ENCODE assay signal across 8 cellular contexts in the genomic region with DNA sequence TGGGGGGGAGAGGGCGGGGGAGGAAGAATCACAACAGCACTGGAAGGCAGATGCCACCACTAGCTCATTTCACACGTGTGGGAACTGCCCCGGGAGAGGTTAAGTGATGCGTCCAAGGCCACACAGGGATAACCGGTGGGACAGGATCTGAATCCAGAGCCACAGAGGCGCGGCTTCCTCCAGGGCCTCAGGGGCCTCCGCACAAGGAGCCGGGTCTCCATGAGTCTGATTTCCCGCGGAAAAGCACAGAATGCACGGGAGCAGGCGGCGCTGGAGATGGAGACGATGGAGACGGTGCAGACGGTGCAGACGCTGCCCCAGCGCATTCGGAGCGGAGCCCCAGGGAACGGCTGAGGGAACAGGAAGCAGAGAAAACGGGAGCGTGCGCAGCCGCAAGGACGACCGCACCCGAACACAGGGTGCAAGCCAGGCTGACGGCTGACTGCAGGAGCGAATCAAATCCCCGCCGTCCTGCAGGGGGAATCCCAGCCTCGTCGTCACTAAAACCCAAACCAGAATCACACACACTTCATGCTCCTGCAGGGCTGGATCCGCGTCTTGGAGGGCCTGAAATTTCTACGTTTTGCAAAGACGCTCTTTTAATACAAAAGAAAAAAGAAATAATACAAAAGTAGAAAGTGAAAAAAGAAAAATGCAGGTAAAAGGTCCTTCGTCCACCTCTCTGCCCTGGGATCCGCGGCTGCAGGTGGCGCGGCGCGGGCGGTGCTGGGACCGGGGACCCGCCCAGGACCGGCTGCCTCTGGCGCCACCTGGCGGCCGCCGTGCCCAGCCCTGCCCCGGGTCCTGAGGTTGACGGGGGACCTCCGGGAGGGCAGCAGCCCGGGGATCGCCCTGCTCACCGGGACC. TPM values are rescaled to one million over a fixed set of nuclear protein-coding genes. Genes with fewer than 3 reads are reported as not detected.
DNase-seq lines count a peak whose midpoint lies in the region; TF ChIP-seq lines count a peak whose summit lies in the region.

No MANE protein-coding gene starts in this region.

- H4K20me1 ChIP-seq in H9 (ENCODE audit: control insufficient read depth, insufficient read depth, insufficient read length), result no peaks in the 10 kb centered on the region

- H2BK12ac ChIP-seq in H9 (ENCODE audit: insufficient read length, low read depth, low read length), result no peak overlapping the region

- H3K14ac ChIP-seq in H9 (ENCODE audit: insufficient read depth, low read length), result no peak overlapping the region; the same call in 1 of the 2 replicates

- no peak overlapping the region for H2AFZ ChIP-seq in H9 (ENCODE audit: low read length)

- no peaks in the 10 kb centered on the region for H3K9me3 ChIP-seq in H9 (ENCODE audit: control insufficient read depth, low read depth, low read length)

- H3K4me1 Mint-ChIP-seq in H9 (peaks cover 38 to 42% of the 10 kb centered on the region in 2 experiments), mesothelial cell of epicardium (peaks cover 26% of the 10 kb centered on the region)
- peaks cover 7% of the 10 kb centered on the region for H3K4me1 Mint-ChIP-seq in activated CD4-positive, alpha-beta memory T cell treated with anti-CD3 and anti-CD28 coated beads for 36 hours (ENCODE audit: low read depth)

- no peak overlapping the region for H3T11ph ChIP-seq in H9 (ENCODE audit: low read length)

- H2BK15ac ChIP-seq in H9 (ENCODE audit: low read depth, low read length), result no peak overlapping the region

- H4K8ac ChIP-seq in H9 (replicated peaks; ENCODE audit: insufficient read length, low read depth, low read length), result no peak overlapping the region

- no peak overlapping the region for H4K5ac ChIP-seq in H9 (ENCODE audit: insufficient read length, low read depth, low read length)

- H3K27ac Mint-ChIP-seq in H9, result no peak overlapping the region; a peak in 1 of 7 replicates
- H3K27ac Mint-ChIP-seq in activated CD4-positive, alpha-beta memory T cell treated with anti-CD3 and anti-CD28 coated beads for 36 hours, result peak overlapping the region; percentile 74
- H3K27ac Mint-ChIP-seq in mesothelial cell of epicardium, result peak overlapping the region; percentile 83

- H3K27ac ChIP-seq in H9 (ENCODE audit: insufficient read length, low read depth, low read length), result no peak overlapping the region

- DNase-seq in GM10248 (ENCODE audit: extremely low spot score), result peak; percentile 93
- peak; percentile 95 for DNase-seq in H9
- peak; percentile 78 for DNase-seq in NB4 (ENCODE audit: low read depth)
- peak; percentile 81 for DNase-seq in activated CD4-positive, alpha-beta memory T cell treated with anti-CD3 and anti-CD28 coated beads for 36 hours
- peak; percentile 70 for DNase-seq in effector CD4-positive, alpha-beta T cell
- peak; percentile 66 to 86 for DNase-seq in mesothelial cell of epicardium (ENCODE audit: low spot score in 2 of 2, unreplicated experiment in 2 of 2)
- peak; percentile 71 to 75 for DNase-seq in stimulated activated CD8-positive, alpha-beta memory T cell treated with anti-CD3 and anti-CD28 coated beads, Interleukin-2, amount 100 ng/mL, for 48 hours (ENCODE audit: low read depth in 2 of 2)
- DNase-seq in NCI-H524 treated with DMSO at 0.1 percent for 48 hours (lab: John Stamatoyannopoulos, UW), result no peak

- no peak overlapping the region for H2BK5ac ChIP-seq in H9 (ENCODE audit: insufficient read length, low read length)

- H3K36me3 Mint-ChIP-seq in H9 (ENCODE audit: insufficient read depth in 1 of 3, low read depth in 3 of 3) (peaks cover 13 to 32% (median 31%) of the 10 kb centered on the region in 3 experiments), mesothelial cell of epicardium (peaks cover 11% of the 10 kb centered on the region)
- peaks cover 21% of the 10 kb centered on the region for H3K36me3 Mint-ChIP-seq in activated CD4-positive, alpha-beta memory T cell treated with anti-CD3 and anti-CD28 coated beads for 36 hours

- H3K9me3 Mint-ChIP-seq in H9 (no peaks in the 10 kb centered on the region; a peak in 1 of 5 replicates), mesothelial cell of epicardium (no peaks in the 10 kb centered on the region)
- H3K9me3 Mint-ChIP-seq in activated CD4-positive, alpha-beta memory T cell treated with anti-CD3 and anti-CD28 coated beads for 36 hours, result no peaks in the 10 kb centered on the region

- peaks cover 2% of the 10 kb centered on the region; the same call in 1 of the 2 replicates for H3K27me3 Mint-ChIP-seq in H9 (ENCODE audit: low read depth)
- no peaks in the 10 kb centered on the region for H3K27me3 Mint-ChIP-seq in activated CD4-positive, alpha-beta memory T cell treated with anti-CD3 and anti-CD28 coated beads for 36 hours
- H3K27me3 Mint-ChIP-seq in mesothelial cell of epicardium (ENCODE audit: low read depth), result no peaks in the 10 kb centered on the region

- no peak for TF ChIP-seq POLR2A in NB4 (IDR thresholded peaks at IDR 0.05; ENCODE audit: extremely low read depth, insufficient read length)

- H4K91ac ChIP-seq in H9 (ENCODE audit: insufficient read length, low read depth, low read length), result no peak overlapping the region

- H3K4me2 ChIP-seq in H9 (ENCODE audit: insufficient read depth, insufficient read length, low read length), result peak overlapping the region; percentile 20

- intact Hi-C loops in activated CD4-positive, alpha-beta memory T cell treated with anti-CD3 and anti-CD28 coated beads for 36 hours (cut with micrococcal nuclease), result loop anchor here (1.0 kb wide), 2 partner anchors 21 to 57 kb away; no protein-coding TSS in a partner anchor

- no peak overlapping the region for H3K9ac ChIP-seq in H9 (ENCODE audit: extremely low read depth, insufficient read length, low read length)

- H3K4me1 ChIP-seq in H9 (ENCODE audit: insufficient read depth, low read length), result peaks cover 4% of the 10 kb centered on the region; the same call in 1 of the 2 replicates

- H2BK20ac ChIP-seq in H9 (ENCODE audit: low read depth, low read length, poor library complexity, severe bottlenecking), result no peak overlapping the region

- no peak overlapping the region for H2BK120ac ChIP-seq in H9 (ENCODE audit: low read depth, low read length, poor library complexity, severe bottlenecking)

- no peaks in the 10 kb centered on the region for H3K23me2 ChIP-seq in H9 (ENCODE audit: insufficient read length, low read depth, low read length, poor library complexity, severe bottlenecking)

- no peak overlapping the region for H3K4me3 Mint-ChIP-seq in H9
- peak overlapping the region; percentile 81 for H3K4me3 Mint-ChIP-seq in activated CD4-positive, alpha-beta memory T cell treated with anti-CD3 and anti-CD28 coated beads for 36 hours
- H3K4me3 Mint-ChIP-seq in mesothelial cell of epicardium, result peak overlapping the region; percentile 67

- H2AK5ac ChIP-seq in H9 (ENCODE audit: insufficient read length, low read length), result no peak overlapping the region

- POLR2A ChIA-PET in GM10248 (lab: Yijun Ruan, JAX), result interaction anchor here (0.6 kb wide), 1 partner anchor 1923 kb away, joined by 4 read pairs; no protein-coding TSS in a partner anchor
- POLR2A ChIA-PET in activated CD4-positive, alpha-beta memory T cell treated with anti-CD3 and anti-CD28 coated beads for 36 hours (lab: Charles Lee), result interaction anchor here (0.5 kb wide), 1 partner anchor 17 kb away, joined by 3 read pairs; no protein-coding TSS in a partner anchor

- no peak overlapping the region for H3K18ac ChIP-seq in H9 (ENCODE audit: insufficient read length, low read depth, low read length)

- no peak overlapping the region for H3K23ac ChIP-seq in H9 (ENCODE audit: insufficient read length, low read depth, low read length)

- no peak overlapping the region for H3K4ac ChIP-seq in H9 (ENCODE audit: low read depth, low read length)

- TF ChIP-seq CTCF in GM10248 (IDR thresholded peaks at IDR 0.05; ENCODE audit: control extremely low read depth, extremely low read depth, low read depth, missing control alignments), result peak; percentile 91
- peak; percentile 99 for TF ChIP-seq CTCF in H9 (conservative IDR thresholded peaks at IDR 0.05)
- TF ChIP-seq CTCF in NB4 (IDR thresholded peaks at IDR 0.05; ENCODE audit: low read depth, low read length), result peak; percentile 40
- TF ChIP-seq CTCF in mesothelial cell of epicardium (IDR thresholded peaks at IDR 0.05; ENCODE audit: unreplicated experiment), result peak; percentile 94

- no peaks in the 10 kb centered on the region for H3K79me1 ChIP-seq in H9 (ENCODE audit: insufficient read depth, low read depth, low read length, poor library complexity, severe bottlenecking)

- H3K56ac ChIP-seq in H9 (ENCODE audit: insufficient read length, low read depth, low read length), result no peak overlapping the region

- no peaks in the 10 kb centered on the region for H3K79me2 ChIP-seq in H9 (ENCODE audit: insufficient read depth, low read length)

- CTCF ChIA-PET in GM10248 (lab: Yijun Ruan, JAX), result interaction anchor here (0.7 to 4.0 kb wide), 11 partner anchors 8 to 63 kb away, joined by 3 to 20 read pairs (median 6); no protein-coding TSS in a partner anchor
- CTCF ChIA-PET in activated CD4-positive, alpha-beta memory T cell treated with anti-CD3 and anti-CD28 coated beads for 36 hours (lab: Charles Lee), result interaction anchor here (0.9 to 2.0 kb wide), 8 partner anchors 8 to 57 kb away, joined by 3 to 7 read pairs (median 5); no protein-coding TSS in a partner anchor

- WGBS in H9 (ENCODE audit: extremely low coverage, insufficient read length, low lambda C conversion rate), result no CpG with 5 or more reads among the region's 60 CpGs

- H3K4me3 ChIP-seq in NB4 (ENCODE audit: low read depth, low read length), result peak overlapping the region; percentile 55

- H3K27me3 ChIP-seq in H9 (ENCODE audit: insufficient read depth, low read length), result no peaks in the 10 kb centered on the region

RNA-seq across cellular contexts. Expression of gene STX2, which starts 20.4 kb away (rescaled TPM):
- 16.8 and 19.4 TPM in 2 replicates for total RNA-seq in H9 (2021)
- 10 to 100 TPM; 18.1 to 22.8 TPM for total RNA-seq in activated CD4-positive, alpha-beta memory T cell treated with anti-CD3 and anti-CD28 coated beads for 36 hours
- total RNA-seq in mesothelial cell of epicardium, result 14.0 to 17.3 TPM (median 16.7 TPM) in 3 replicates

RNA-seq across cellular contexts. Expression of gene RAN, which starts 53.3 kb away (rescaled TPM):
- total RNA-seq in H9 (2021), result 1,968 and 1,971 TPM in 2 replicates
- 1,000 to 10,000 TPM; 2,100 to 2,144 TPM for total RNA-seq in activated CD4-positive, alpha-beta memory T cell treated with anti-CD3 and anti-CD28 coated beads for 36 hours
- 629 to 674 TPM (median 633 TPM) in 3 replicates for total RNA-seq in mesothelial cell of epicardium

Comparison
In these comparisons a context has a peak if more than half of its experiments do, and no peak if none do; other contexts are left out.
1. CTCF ChIP-seq: peak in every context shown above with its lines; median percentile 99 in H9; 94 in mesothelial cell of epicardium; 91 in GM10248; 40 in NB4.
2. H3K27ac Mint-ChIP-seq: peak in activated CD4-positive, alpha-beta memory T cell treated with anti-CD3 and anti-CD28 coated beads for 36 hours (single experiment) and mesothelial cell of epicardium (single experiment); none in H9 (0 of 3).
3. H3K4me3 Mint-ChIP-seq: peak in activated CD4-positive, alpha-beta memory T cell treated with anti-CD3 and anti-CD28 coated beads for 36 hours (single experiment) and mesothelial cell of epicardium (single experiment); none in H9 (0 of 2).